Comparison of ENCODE assay signal across 26 cellular contexts in the genomic region with DNA sequence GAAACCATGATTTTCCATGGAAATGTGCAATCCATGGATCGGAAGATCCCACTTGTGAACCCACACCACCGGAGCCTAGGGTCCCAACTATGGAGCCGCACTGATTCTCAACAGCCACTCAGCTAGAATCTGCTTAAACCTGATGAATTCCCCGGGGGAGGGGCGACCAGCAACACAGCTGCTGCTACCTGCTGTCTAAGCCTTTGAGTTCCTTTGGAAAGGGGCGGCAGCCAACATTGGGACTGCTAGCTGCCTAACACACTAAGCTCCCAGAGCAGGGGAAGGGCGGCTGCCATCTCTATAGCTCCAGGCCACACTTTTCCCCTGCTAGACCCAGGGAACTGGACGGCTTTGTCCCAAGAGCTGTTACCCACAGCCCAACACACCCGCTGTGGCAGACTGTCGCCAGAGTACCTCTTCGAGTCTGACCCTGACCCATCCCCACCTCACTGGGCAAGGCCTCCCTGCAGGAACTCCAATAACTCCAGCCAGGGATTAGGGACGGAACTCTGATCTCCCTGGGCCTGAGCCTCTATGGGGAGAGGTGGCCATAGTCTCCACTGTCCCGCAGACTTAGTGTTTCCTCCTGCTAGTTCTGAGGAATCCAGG.
DNase-seq lines count a peak whose midpoint lies in the region; ATAC-seq and TF ChIP-seq lines count a peak whose summit lies in the region.
"Had no signal": no experiment of that assay in that cellular context is flagged by ENCODE, and none has a peak within 500 bp of the region (broad histone marks: within the 10 kb centered on the region; RNA-seq: fewer than 3 reads in every experiment).

No MANE protein-coding gene starts in this region.

- ATAC-seq in Right ventricle myocardium inferior (no peak), left ventricle myocardium superior (no peak), omental fat pad (ENCODE audit: low FRiP score) (peak; percentile 14)
- ATAC-seq: HepG2, PC-3 had no signal

- H3K36me3 Mint-ChIP-seq in glutamatergic neuron (ENCODE audit: unreplicated experiment): no peaks in the 10 kb centered on the region
- H3K36me3 Mint-ChIP-seq: CD14-positive monocyte; CD8-positive, alpha-beta memory T cell had no signal

- no peaks in the 10 kb centered on the region for H3K9me3 Mint-ChIP-seq in glutamatergic neuron (ENCODE audit: unreplicated experiment)
- H3K9me3 Mint-ChIP-seq: CD8-positive, alpha-beta memory T cell had no signal

- intact Hi-C loops in Right ventricle myocardium inferior (cut with DNase I) (no loop called here), left ventricle myocardium superior (cut with micrococcal nuclease) (no loop called here)

- DNase-seq in Right ventricle myocardium inferior (ENCODE audit: missing footprints): peak; percentile 52
- no peak for DNase-seq in left ventricle myocardium superior
- peak; percentile 77 to 87 for DNase-seq in NCI-H524 (lab: John Stamatoyannopoulos, UW)
- peak; percentile 14 for DNase-seq in glutamatergic neuron
- no peak for DNase-seq in omental fat pad (ENCODE audit: low spot score)
- no peak for DNase-seq in GM19240 (ENCODE audit: insufficient read length, low spot score)
- DNase-seq in GDM1 (lab: John Stamatoyannopoulos, UW): no peak
- no peak for DNase-seq in foreskin fibroblast
- DNase-seq: 8988T; ACHN; BE2C; Calu3; CD8-positive, alpha-beta memory T cell; DMS153; DND-41; Karpas-422; NCI-H1092; NCI-H1436; NCI-H187; NCI-H2227 treated with DMSO at 0.1 percent for 48 hours; NCI-H748 treated with DMSO at 0.1 percent for 48 hours; NK-92 treated with Interleukin-12 subunit alpha and Interleukin-12 subunit beta, amount 100 ng/mL, for 24 hours; PC-3 had no signal

- peaks cover 2% of the 10 kb centered on the region for H3K4me1 Mint-ChIP-seq in glutamatergic neuron (ENCODE audit: low read depth, unreplicated experiment)
- H3K4me1 Mint-ChIP-seq: CD8-positive, alpha-beta memory T cell had no signal

- no peak overlapping the region for H3K27ac Mint-ChIP-seq in glutamatergic neuron (ENCODE audit: unreplicated experiment)
- H3K27ac Mint-ChIP-seq: CD8-positive, alpha-beta memory T cell had no signal

- H3K27me3 Mint-ChIP-seq in glutamatergic neuron (ENCODE audit: unreplicated experiment): peaks cover 2% of the 10 kb centered on the region

- no peak for TF ChIP-seq CTCF in glutamatergic neuron (IDR thresholded peaks at IDR 0.05; ENCODE audit: partially characterized antibody, unreplicated experiment)
- no peak for TF ChIP-seq CTCF in omental fat pad (IDR thresholded peaks at IDR 0.05)
- TF ChIP-seq CTCF in foreskin fibroblast (IDR thresholded peaks at IDR 0.05; ENCODE audit: low read depth, low read length): no peak

- H3K4me3 Mint-ChIP-seq in glutamatergic neuron (ENCODE audit: unreplicated experiment): no peak overlapping the region
- H3K4me3 Mint-ChIP-seq: CD14-positive monocyte; CD8-positive, alpha-beta memory T cell had no signal

- no peak overlapping the region for H3K4me3 ChIP-seq in foreskin fibroblast (ENCODE audit: low read depth in 1 of 2, low read length in 2 of 2)
- H3K4me3 ChIP-seq: SJSA1 had no signal

Comparison
In these comparisons a context has a peak if more than half of its experiments do, and no peak if none do; other contexts are left out.
1. DNase-seq: peak in Right ventricle myocardium inferior (single experiment), NCI-H524 (2 of 2) and glutamatergic neuron (single experiment); none in left ventricle myocardium superior (single experiment), omental fat pad (single experiment), GM19240 (single experiment), GDM1 (single experiment) and foreskin fibroblast (0 of 2).